16 cellular contexts compared by ENCODE assay signal in genomic region chr3:40192628-40193027, GRCh38.
A peak's percentile ranks its signal among the peaks of the same experiment; 100 is the strongest.
DNase-seq lines count a peak whose midpoint lies in the region; ATAC-seq, FAIRE-seq and TF ChIP-seq lines count a peak whose summit lies in the region.
"Had no signal": no experiment of that assay in that cellular context is flagged by ENCODE, and none has a peak within 500 bp of the region (broad histone marks: within the 10 kb centered on the region; RNA-seq: fewer than 3 reads in every experiment).

No MANE protein-coding gene starts in this region.

- no peak for TF ChIP-seq CTCF in H1 (IDR thresholded peaks at IDR 0.05; ENCODE audit: control extremely low read depth in 1 of 3, insufficient read depth in 1 of 3, low read depth in 1 of 3, low read length in 3 of 3)
- TF ChIP-seq CTCF in coronary artery (IDR thresholded peaks at IDR 0.05), result no peak
- no peak for TF ChIP-seq CTCF in type B pancreatic cell (conservative IDR thresholded peaks at IDR 0.05)

- H3K79me1 ChIP-seq in H1 (ENCODE audit: low read depth, low read length) (no peaks in the 10 kb centered on the region), mesendoderm (ENCODE audit: low read length) (no peaks in the 10 kb centered on the region)

- TF ChIP-seq EP300 in H1 (IDR thresholded peaks at IDR 0.05; ENCODE audit: borderline replicate concordance in 1 of 2, low read depth in 2 of 2, low read length in 2 of 2), result no peak

- H3K4me2 ChIP-seq in H1 (ENCODE audit: insufficient read depth in 1 of 2, low read depth in 2 of 2, low read length in 2 of 2) (peak overlapping the region in 1 of 2 experiments; percentile 7; a peak in 1 of 4 replicates), mesendoderm (ENCODE audit: low read length) (no peak overlapping the region)
- H3K4me2 ChIP-seq: PC-9 had no signal

- no peaks in the 10 kb centered on the region for H3K9me3 Mint-ChIP-seq in type B pancreatic cell
- H3K9me3 Mint-ChIP-seq: IgD-negative memory B cell had no signal

- H3K56ac ChIP-seq in H1 (replicated peaks; ENCODE audit: insufficient read length, low read depth, low read length) (no peak overlapping the region), mesendoderm (ENCODE audit: low read length) (peak overlapping the region; percentile 25)

- H3K4me3 ChIP-seq in H1 (ENCODE audit: extremely low read depth in 1 of 4, insufficient read depth in 2 of 4, low read depth in 3 of 4, low read length in 4 of 4), result no peak overlapping the region
- H3K4me3 ChIP-seq in mesendoderm (ENCODE audit: low read length), result no peak overlapping the region
- H3K4me3 ChIP-seq in coronary artery, result no peak overlapping the region
- H3K4me3 ChIP-seq: PC-9, SK-N-MC had no signal

- no peaks in the 10 kb centered on the region for H3K23me2 ChIP-seq in H1 (ENCODE audit: low read depth, low read length)

- DNase-seq in H4 (ENCODE audit: low spot score) (peak; percentile 14), RPMI7951 (ENCODE audit: low read depth) (peak; percentile 7), H1 (ENCODE audit: low read depth in 1 of 2, low spot score in 2 of 2) (peak in 1 of 2 experiments; percentile 46), mesendoderm (peak; percentile 82), AG20443 (ENCODE audit: low spot score) (no peak), coronary artery (ENCODE audit: low spot score) (no peak), type B pancreatic cell (ENCODE audit: extremely low spot score, unreplicated experiment) (no peak)
- DNase-seq: COR-L47, DMS153, NCI-H748 treated with DMSO at 0.1 percent for 48 hours had no signal

- WGBS in H1 (ENCODE audit: extremely low coverage in 1 of 2, insufficient coverage in 1 of 2, insufficient read length in 1 of 2, insufficient replicate concordance in 2 of 2, low coverage in 1 of 2, low lambda C conversion rate in 2 of 2, missing lambda C conversion rate in 1 of 2), 2 experiments, result 68% methylated on average over 3 of the region's 3 CpGs; no CpG with 5 or more reads in 1 of the 2 experiments
- WGBS in mesendoderm (ENCODE audit: extremely low coverage, insufficient coverage, low lambda C conversion rate), result no CpG with 5 or more reads among the region's 3 CpGs

- H2BK120ac ChIP-seq in H1 (replicated peaks; ENCODE audit: low read depth, low read length) (no peak overlapping the region), mesendoderm (ENCODE audit: low read depth, low read length) (no peak overlapping the region)

- FAIRE-seq in H1 (lab: Jason Lieb, UNC), result peak; percentile 24
- FAIRE-seq: GM19239, HTR-8/SVneo had no signal

- H3K79me2 ChIP-seq in H1 (ENCODE audit: control insufficient read depth in 1 of 2, insufficient read depth in 2 of 2, low read length in 2 of 2), result no peaks in the 10 kb centered on the region
- H3K79me2 ChIP-seq in mesendoderm (ENCODE audit: control insufficient read depth, insufficient read depth, low read length), result no peaks in the 10 kb centered on the region

- TF ChIP-seq RAD21 in H1 (IDR thresholded peaks at IDR 0.05 in 1 of 2, conservative IDR thresholded peaks at IDR 0.05 in 1 of 2; ENCODE audit: low read depth in 2 of 2, low read length in 2 of 2), result no peak

- no peak overlapping the region for H2BK5ac ChIP-seq in H1 (ENCODE audit: low read depth, low read length)
- no peak overlapping the region for H2BK5ac ChIP-seq in mesendoderm (ENCODE audit: low read length)

- H2BK20ac ChIP-seq in H1 (ENCODE audit: low read length), result no peak overlapping the region

- no peak for ATAC-seq in GM21390 (IDR thresholded peaks at IDR 0.05; ENCODE audit: unreplicated experiment)

- H3K36me3 Mint-ChIP-seq in type B pancreatic cell, result no peaks in the 10 kb centered on the region
- H3K36me3 Mint-ChIP-seq: IgD-negative memory B cell had no signal

- H3K9me3 ChIP-seq in H1 (ENCODE audit: insufficient read depth in 2 of 2, low read depth in 1 of 2, low read length in 1 of 2), result no peaks in the 10 kb centered on the region

- H3K27ac Mint-ChIP-seq in type B pancreatic cell, result no peak overlapping the region
- H3K27ac Mint-ChIP-seq: IgD-negative memory B cell had no signal

- H3K4me1 Mint-ChIP-seq in type B pancreatic cell (ENCODE audit: unreplicated experiment), result no peaks in the 10 kb centered on the region
- H3K4me1 Mint-ChIP-seq: IgD-negative memory B cell had no signal

- H4K20me1 ChIP-seq in H1 (replicated peaks in 1 of 2; ENCODE audit: control insufficient read depth in 1 of 2, insufficient read depth in 2 of 2, low read length in 2 of 2), result peaks cover 0 to 2% of the 10 kb centered on the region in 2 experiments

- H3K4me3 Mint-ChIP-seq in type B pancreatic cell, result no peak overlapping the region
- H3K4me3 Mint-ChIP-seq: IgD-negative memory B cell had no signal

- H4K8ac ChIP-seq in H1 (ENCODE audit: extremely low read depth, insufficient read depth, low read length) (no peak overlapping the region), mesendoderm (ENCODE audit: low read depth, low read length) (no peak overlapping the region)

- H4K91ac ChIP-seq in H1 (replicated peaks; ENCODE audit: insufficient read length, low read length), result no peak overlapping the region

- H3K4ac ChIP-seq in H1 (replicated peaks; ENCODE audit: insufficient read length, low read depth, low read length), result no peak overlapping the region
- H3K4ac ChIP-seq in mesendoderm (ENCODE audit: low read depth, low read length), result no peak overlapping the region

- no peak overlapping the region for H3K9ac ChIP-seq in H1 (replicated peaks in 1 of 4; ENCODE audit: extremely low read depth in 1 of 4, low read depth in 3 of 4, low read length in 3 of 4)
- peak overlapping the region; percentile 3 for H3K9ac ChIP-seq in mesendoderm (ENCODE audit: low read length)

- H2AFZ ChIP-seq in H1 (ENCODE audit: low read length), result peak overlapping the region; percentile 86
- H2AFZ ChIP-seq: PC-9 had no signal

- CTCF ChIA-PET in H1 (lab: Charles Lee; ENCODE audit: partially characterized antibody), result interaction anchor here (0.6 to 15.7 kb wide), 20 partner anchors 10 to 557 kb away, joined by 3 to 290 read pairs (median 4); partner anchors contain the start of gene EIF1B

- H2BK12ac ChIP-seq in H1 (ENCODE audit: low read depth, low read length), result no peak overlapping the region

- no peak overlapping the region for H3K23ac ChIP-seq in H1 (ENCODE audit: insufficient read length)
- H3K23ac ChIP-seq in mesendoderm (ENCODE audit: low read length), result no peak overlapping the region

- H3K4me1 ChIP-seq in H1 (replicated peaks in 1 of 4; ENCODE audit: control insufficient read depth in 3 of 4, insufficient read depth in 4 of 4, low read length in 3 of 4) (peaks cover 0 to 7% (median 6%) of the 10 kb centered on the region in 4 experiments; a peak in 4 of 7 replicates), mesendoderm (ENCODE audit: control insufficient read depth, low read depth, low read length) (peaks cover 2% of the 10 kb centered on the region)

- H3K36me3 ChIP-seq in H1 (ENCODE audit: control insufficient read depth in 2 of 4, insufficient read depth in 4 of 4, low read length in 3 of 4) (no peaks in the 10 kb centered on the region), mesendoderm (ENCODE audit: control insufficient read depth, insufficient read depth, low read length) (no peaks in the 10 kb centered on the region)

- peak overlapping the region; percentile 58 for H4K5ac ChIP-seq in H1 (ENCODE audit: insufficient read length, low read depth, low read length)
- H4K5ac ChIP-seq in mesendoderm (ENCODE audit: low read length), result no peak overlapping the region

- peaks cover 7% of the 10 kb centered on the region for H3K27me3 Mint-ChIP-seq in type B pancreatic cell
- H3K27me3 Mint-ChIP-seq: IgD-negative memory B cell had no signal

- H2BK15ac ChIP-seq in H1 (ENCODE audit: low read length) (no peak overlapping the region), mesendoderm (replicated peaks; ENCODE audit: low read depth) (no peak overlapping the region)

- no peak overlapping the region for H3K27ac ChIP-seq in H1 (ENCODE audit: low read depth, low read length)
- H3K27ac ChIP-seq in mesendoderm (ENCODE audit: low read depth, low read length), result no peak overlapping the region
- no peak overlapping the region for H3K27ac ChIP-seq in coronary artery
- H3K27ac ChIP-seq: PC-9, SK-N-MC had no signal

- POLR2A ChIA-PET in H1 (lab: Charles Lee; ENCODE audit: partially characterized antibody), result interaction anchor here (1.5 to 2.7 kb wide), 3 partner anchors 12 to 123 kb away, joined by 3 to 16 read pairs (median 6); no protein-coding TSS in a partner anchor

- H3K14ac ChIP-seq in H1 (ENCODE audit: insufficient read length), result no peak overlapping the region

- H3K18ac ChIP-seq in H1 (ENCODE audit: extremely low read depth, low read length), result no peak overlapping the region
- H3K18ac ChIP-seq in mesendoderm (ENCODE audit: low read length), result no peak overlapping the region

- H3K27me3 ChIP-seq in H1 (replicated peaks in 1 of 4; ENCODE audit: control insufficient read depth in 3 of 4, extremely low read depth in 1 of 4, insufficient read depth in 3 of 4, low read length in 3 of 4), result no peaks in the 10 kb centered on the region
- H3K27me3 ChIP-seq in mesendoderm (ENCODE audit: insufficient read depth, low read length, poor library complexity), result no peaks in the 10 kb centered on the region

- no peak for TF ChIP-seq POLR2A in H1 (IDR thresholded peaks at IDR 0.05; ENCODE audit: control extremely low read depth in 1 of 2, low read depth in 2 of 2, low read length in 2 of 2)

- no peak overlapping the region for H2AK5ac ChIP-seq in H1 (ENCODE audit: low read depth, low read length)
- H2AK5ac ChIP-seq in mesendoderm (ENCODE audit: low read length), result no peak overlapping the region

TF ChIP-seq in H1, 55 proteins besides CTCF, POLR2A, EP300 and RAD21 (continues in another document):
- TF ChIP-seq E2F6 (IDR thresholded peaks at IDR 0.05) (no peak), SP4 (IDR thresholded peaks at IDR 0.05; ENCODE audit: low read length) (no peak), POU5F1 (IDR thresholded peaks at IDR 0.05; ENCODE audit: low read depth, low read length) (no peak), RXRA (IDR thresholded peaks at IDR 0.05; ENCODE audit: insufficient read depth, low read depth, low read length) (no peak), EZH2 (IDR thresholded peaks at IDR 0.05; ENCODE audit: low read depth, low read length, severe bottlenecking) (no peak), SIRT6 (IDR thresholded peaks at IDR 0.05; ENCODE audit: low read length) (no peak), MAFK (IDR thresholded peaks at IDR 0.05; ENCODE audit: low read depth, low read length) (peak; percentile 57; the same call in 1 of the 2 replicates), BACH1 (IDR thresholded peaks at IDR 0.05; ENCODE audit: low read length) (peak; percentile 59; the same call in 1 of the 2 replicates), CTBP2 (IDR thresholded peaks at IDR 0.05; ENCODE audit: borderline replicate concordance, insufficient read depth, insufficient read length, low read length) (no peak), CHD1 (IDR thresholded peaks at IDR 0.05; ENCODE audit: low read depth, low read length) (no peak)

Comparison
In these comparisons a context has a peak if more than half of its experiments do, and no peak if none do; other contexts are left out.
1. DNase-seq: peak in H4 (single experiment), RPMI7951 (single experiment) and mesendoderm (single experiment); none in AG20443 (single experiment), coronary artery (single experiment) and type B pancreatic cell (single experiment).